ENCODE assay signal across 8 cellular contexts in genomic region chr21:38806942-38807284, GRCh38. TPM values are rescaled to one million over a fixed set of nuclear protein-coding genes. Genes with fewer than 3 reads are reported as not detected.
DNase-seq lines count a peak whose midpoint lies in the region; ATAC-seq and TF ChIP-seq lines count a peak whose summit lies in the region.

No MANE protein-coding gene starts in this region.

- intact Hi-C loops in esophagus squamous epithelium (cut with DNase I), result loop anchor here (5.0 to 10.0 kb wide), 4 partner anchors 72 to 328 kb away; no protein-coding TSS in a partner anchor
- intact Hi-C loops in prostate gland (cut with DNase I), result loop anchor here (5.0 kb wide), 4 partner anchors 45 to 120 kb away; no protein-coding TSS in a partner anchor

- H3K27ac Mint-ChIP-seq in activated T-cell treated with anti-CD3 and anti-CD28 coated beads, Interleukin-2, amount 50 U/mL, for 24 hours, result peak overlapping the region; percentile 94
- H3K27ac Mint-ChIP-seq in T-helper 17 cell, result peak overlapping the region; percentile 82

- TF ChIP-seq CTCF in esophagus squamous epithelium (IDR thresholded peaks at IDR 0.05) (no peak), prostate gland (IDR thresholded peaks at IDR 0.05) (no peak)

- H3K4me3 ChIP-seq in esophagus squamous epithelium, result peak overlapping the region; percentile 95 to 99 (median 98)
- peak overlapping the region; percentile 83 to 86 for H3K4me3 ChIP-seq in prostate gland

- peak in 1 of 4 donors; percentile 14 for TF ChIP-seq POLR2A in esophagus squamous epithelium (IDR thresholded peaks at IDR 0.05)
- no peak for TF ChIP-seq POLR2A in prostate gland (IDR thresholded peaks at IDR 0.05)

- H3K4me1 ChIP-seq in esophagus squamous epithelium (peaks cover 20 to 81% (median 34%) of the 10 kb centered on the region in 3 donors), prostate gland (replicated peaks) (peaks cover 3% of the 10 kb centered on the region)

- H3K4me3 Mint-ChIP-seq in activated T-cell treated with anti-CD3 and anti-CD28 coated beads, Interleukin-2, amount 50 U/mL, for 24 hours, result peak overlapping the region; percentile 92
- H3K4me3 Mint-ChIP-seq in T-helper 17 cell, result peak overlapping the region; percentile 95

- H3K36me3 Mint-ChIP-seq in activated T-cell treated with anti-CD3 and anti-CD28 coated beads, Interleukin-2, amount 50 U/mL, for 24 hours (ENCODE audit: low read depth), result peaks cover 54% of the 10 kb centered on the region
- no peaks in the 10 kb centered on the region for H3K36me3 Mint-ChIP-seq in T-helper 17 cell (ENCODE audit: low read depth)

- peak overlapping the region; percentile 99 to 100 (median 100) for H3K27ac ChIP-seq in esophagus squamous epithelium
- H3K27ac ChIP-seq in prostate gland, result peak overlapping the region; percentile 89 to 91

- 3 to 5% methylated on average over 9 of the region's 9 CpGs for WGBS in esophagus squamous epithelium, 2 donors
- WGBS in prostate gland, result 18% methylated on average over 9 of the region's 9 CpGs

- H3K36me3 ChIP-seq in esophagus squamous epithelium, result peaks cover 0 to 26% (median 0%) of the 10 kb centered on the region in 3 donors
- H3K36me3 ChIP-seq in prostate gland, result no peaks in the 10 kb centered on the region

- no peak for ATAC-seq in T-helper 17 cell
- no peak for ATAC-seq in GM18502 (IDR thresholded peaks at IDR 0.05; ENCODE audit: poor library complexity, unreplicated experiment)
- no peak for ATAC-seq in GM21576 (IDR thresholded peaks at IDR 0.05; ENCODE audit: unreplicated experiment)

- H3K27me3 Mint-ChIP-seq in activated T-cell treated with anti-CD3 and anti-CD28 coated beads, Interleukin-2, amount 50 U/mL, for 24 hours, result peaks cover 4% of the 10 kb centered on the region
- H3K27me3 Mint-ChIP-seq in T-helper 17 cell, result peaks cover 5% of the 10 kb centered on the region

- peaks cover 62% of the 10 kb centered on the region for H3K4me1 Mint-ChIP-seq in activated T-cell treated with anti-CD3 and anti-CD28 coated beads, Interleukin-2, amount 50 U/mL, for 24 hours (ENCODE audit: low read depth)
- H3K4me1 Mint-ChIP-seq in T-helper 17 cell, result peaks cover 20% of the 10 kb centered on the region

- no peaks in the 10 kb centered on the region for H3K27me3 ChIP-seq in esophagus squamous epithelium
- H3K27me3 ChIP-seq in prostate gland (replicated peaks; ENCODE audit: insufficient read depth), result no peaks in the 10 kb centered on the region

- no peaks in the 10 kb centered on the region for H3K9me3 Mint-ChIP-seq in activated T-cell treated with anti-CD3 and anti-CD28 coated beads, Interleukin-2, amount 50 U/mL, for 24 hours

- H3K9me3 ChIP-seq in T-helper 17 cell (ENCODE audit: control insufficient read depth, low read length, poor library complexity, severe bottlenecking) (no peaks in the 10 kb centered on the region), esophagus squamous epithelium (no peaks in the 10 kb centered on the region), prostate gland (no peaks in the 10 kb centered on the region)

- no peak for DNase-seq in activated T-cell treated with anti-CD3 and anti-CD28 coated beads, Interleukin-2, amount 50 U/mL, for 24 hours
- no peak for DNase-seq in activated T-cell treated with anti-CD3 and anti-CD28 coated beads for 4 hours
- DNase-seq in T-helper 17 cell, result no peak
- no peak for DNase-seq in esophagus squamous epithelium (lab: John Stamatoyannopoulos, UW)
- no peak for DNase-seq in prostate gland (ENCODE audit: low spot score)
- DNase-seq in NCI-H524 treated with DMSO at 0.1 percent for 48 hours (lab: John Stamatoyannopoulos, UW), result no peak

RNA-seq across cellular contexts. Expression of gene ETS2, which starts 1.2 kb away (rescaled TPM):
- total RNA-seq in T-helper 17 cell, result 10 to 100 TPM in 1 of 2 donors, 1 to 10 TPM in 1; 8.1 to 10.9 TPM
- total RNA-seq in esophagus squamous epithelium, result 100 to 1,000 TPM in 1 of 4 donors, 10 to 100 TPM in 3; 67.5 to 118 (median 78.8) TPM
- total RNA-seq in prostate gland, result 10 to 100 TPM; 53.3 to 80.2 TPM

Comparison
In these comparisons a context has a peak if more than half of its experiments do, and no peak if none do; other contexts are left out.
1. RNA of gene ETS2, which starts 1.2 kb away (total RNA-seq): 67.5 to 118 TPM in esophagus squamous epithelium and 53.3 to 80.2 TPM in prostate gland; 8.1 to 10.9 TPM in T-helper 17 cell; every median in the first group is over 4 times any median in the second.